In the genomic region with DNA sequence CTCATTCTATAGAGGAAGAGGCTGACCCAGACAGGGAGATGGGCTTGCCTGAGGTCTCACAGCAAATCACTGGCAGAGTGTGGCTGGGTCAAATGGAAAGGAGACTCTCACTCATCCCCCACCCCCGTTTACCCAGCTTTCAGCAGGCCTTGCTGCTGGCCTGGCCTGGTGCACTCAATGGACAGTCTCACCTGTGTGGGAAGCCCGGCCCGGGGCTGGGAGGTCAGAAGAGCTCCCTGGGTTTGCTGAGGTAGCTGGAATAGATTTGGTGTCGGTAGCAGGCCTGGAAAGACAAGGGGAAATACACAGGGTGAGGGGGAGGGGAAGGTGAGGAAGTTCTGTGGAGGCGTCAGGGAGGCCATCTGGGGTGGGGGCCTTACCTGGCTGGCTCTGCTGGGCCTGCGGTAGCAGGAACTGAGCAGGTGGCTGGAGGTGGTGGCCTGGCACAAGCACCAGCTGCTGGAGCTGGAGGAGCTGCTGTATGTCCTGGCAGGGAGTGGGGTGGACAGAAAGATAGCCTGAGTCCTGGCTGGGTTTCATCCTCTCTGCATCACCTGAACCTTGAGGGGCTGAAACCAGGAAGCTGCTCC, we compare ENCODE assay signal across 31 cellular contexts. TPM values are rescaled to one million over a fixed set of nuclear protein-coding genes. Genes with fewer than 3 reads are reported as not detected.
DNase-seq lines count a peak whose midpoint lies in the region; ATAC-seq and TF ChIP-seq lines count a peak whose summit lies in the region.
"Had no signal": no experiment of that assay in that cellular context is flagged by ENCODE, and none has a peak within 500 bp of the region (broad histone marks: within the 10 kb centered on the region; RNA-seq: fewer than 3 reads in every experiment).

No MANE protein-coding gene starts in this region.

- no peak overlapping the region for H3K27ac ChIP-seq in iPS-20b (ENCODE audit: low read length)
- H3K27ac ChIP-seq: neutrophil, psoas muscle, sigmoid colon, thoracic aorta, uterus had no signal

- no peak for DNase-seq in stimulated activated naive CD8-positive, alpha-beta T cell treated with anti-CD3 and anti-CD28 coated beads, Interleukin-15, amount 100 ng/mL, for 72 hours
- no peak for DNase-seq in stimulated activated naive CD8-positive, alpha-beta T cell treated with anti-CD3 and anti-CD28 coated beads, Interleukin-15, Interleukin-2, amounts not matched to agents 100 U/mL and 50 U/mL, for 24 hours
- DNase-seq in activated B cell treated with CpG ODN at 0.5 μM for 24 hours, result no peak
- no peak for DNase-seq in lower leg skin (ENCODE audit: low spot score in 2 of 2)
- DNase-seq in islet precursor cell, result no peak
- DNase-seq in natural killer cell, result no peak
- DNase-seq: activated CD4-positive, alpha-beta T cell treated with anti-CD3 and anti-CD28 coated beads, Interleukin-2, amount 10 ng/mL, durations not matched to agents 24 days and 14 days; activated naive CD4-positive, alpha-beta T cell treated with Interleukin-2 at 50 U/mL for 16 hours; activated T-cell treated with anti-CD3 and anti-CD28 coated beads, Interleukin-2, amount 50 U/mL, for 72 hours; DMS53; effector CD8-positive, alpha-beta T cell; foreskin fibroblast; GF-D8; head of caudate nucleus; KBM-7; left cardiac atrium; NCI-H2029 treated with DMSO at 0.1 percent for 48 hours; NCI-H446; NCI-H774; psoas muscle; sigmoid colon; stimulated activated naive CD4-positive, alpha-beta T cell treated with Interleukin-2 at 50 U/mL for 16 hours; T-helper 2 cell; uterus had no signal

- peaks cover 7% of the 10 kb centered on the region for H3K4me1 Mint-ChIP-seq in stimulated activated naive CD8-positive, alpha-beta T cell treated with anti-CD3 and anti-CD28 coated beads, Interleukin-15, amount 100 ng/mL, for 72 hours
- peaks cover 8% of the 10 kb centered on the region for H3K4me1 Mint-ChIP-seq in activated B cell treated with CpG ODN at 0.5 μM for 24 hours
- peaks cover 0 to 3% of the 10 kb centered on the region in 2 donors for H3K4me1 Mint-ChIP-seq in natural killer cell
- H3K4me1 Mint-ChIP-seq: brain had no signal

- H3K27ac Mint-ChIP-seq in stimulated activated naive CD8-positive, alpha-beta T cell treated with anti-CD3 and anti-CD28 coated beads, Interleukin-15, amount 100 ng/mL, for 72 hours, result peak overlapping the region; percentile 73 to 87
- H3K27ac Mint-ChIP-seq in activated B cell treated with CpG ODN at 0.5 μM for 24 hours, result peak overlapping the region; percentile 50
- H3K27ac Mint-ChIP-seq in natural killer cell, result no peak overlapping the region
- H3K27ac Mint-ChIP-seq: activated T-cell treated with anti-CD3 and anti-CD28 coated beads, Interleukin-2, amount 50 U/mL, for 72 hours; brain had no signal

- H3K36me3 Mint-ChIP-seq in activated B cell treated with CpG ODN at 0.5 μM for 24 hours (ENCODE audit: low read depth) (peaks cover 79% of the 10 kb centered on the region), natural killer cell (peaks cover 3% of the 10 kb centered on the region)

- H3K27me3 Mint-ChIP-seq in stimulated activated naive CD8-positive, alpha-beta T cell treated with anti-CD3 and anti-CD28 coated beads, Interleukin-15, amount 100 ng/mL, for 72 hours, result no peaks in the 10 kb centered on the region
- H3K27me3 Mint-ChIP-seq in activated B cell treated with CpG ODN at 0.5 μM for 24 hours, result no peaks in the 10 kb centered on the region
- H3K27me3 Mint-ChIP-seq in natural killer cell (ENCODE audit: low read depth in 2 of 2), result no peaks in the 10 kb centered on the region
- H3K27me3 Mint-ChIP-seq: activated CD4-positive, alpha-beta T cell treated with anti-CD3 and anti-CD28 coated beads, Interleukin-2, amount 10 ng/mL, durations not matched to agents 24 days and 14 days had no signal

- intact Hi-C loops in activated B cell treated with CpG ODN at 0.5 μM for 24 hours (cut with micrococcal nuclease) (loop anchor here (5.0 kb wide), 1 partner anchor 33 kb away; a partner anchor contains a TSS), lower leg skin (cut with DNase I; ENCODE audit: low total_unique reads) (no loop called here), natural killer cell (cut with micrococcal nuclease) (no loop called here)

- H3K4me1 ChIP-seq in iPS-20b (ENCODE audit: insufficient read depth, low read length), result peaks cover 2% of the 10 kb centered on the region
- H3K4me1 ChIP-seq: psoas muscle, uterus had no signal

- H3K9me3 Mint-ChIP-seq in stimulated activated naive CD8-positive, alpha-beta T cell treated with anti-CD3 and anti-CD28 coated beads, Interleukin-15, amount 100 ng/mL, for 72 hours, result no peaks in the 10 kb centered on the region
- H3K9me3 Mint-ChIP-seq in activated B cell treated with CpG ODN at 0.5 μM for 24 hours (no peaks in the 10 kb centered on the region), natural killer cell (no peaks in the 10 kb centered on the region)
- H3K9me3 Mint-ChIP-seq: activated CD4-positive, alpha-beta T cell treated with anti-CD3 and anti-CD28 coated beads, Interleukin-2, amount 10 ng/mL, durations not matched to agents 24 days and 14 days; activated T-cell treated with anti-CD3 and anti-CD28 coated beads, Interleukin-2, amount 50 U/mL, for 72 hours; brain had no signal

- TF ChIP-seq CTCF in activated B cell treated with CpG ODN at 0.5 μM for 24 hours (IDR thresholded peaks at IDR 0.05), result no peak
- TF ChIP-seq CTCF in lower leg skin (IDR thresholded peaks at IDR 0.05), result no peak
- no peak for TF ChIP-seq CTCF in natural killer cell (IDR thresholded peaks at IDR 0.05)

- ATAC-seq in stimulated activated naive CD8-positive, alpha-beta T cell treated with anti-CD3 and anti-CD28 coated beads, Interleukin-15, amount 100 ng/mL, for 72 hours, result no peak
- ATAC-seq in stimulated activated naive CD8-positive, alpha-beta T cell treated with anti-CD3 and anti-CD28 coated beads, Interleukin-15, Interleukin-2, amounts not matched to agents 100 U/mL and 50 U/mL, for 24 hours, result no peak
- no peak for ATAC-seq in activated B cell treated with CpG ODN at 0.5 μM for 24 hours (ENCODE audit: low read depth)
- no peak for ATAC-seq in GM21619 (IDR thresholded peaks at IDR 0.05; ENCODE audit: unreplicated experiment)
- ATAC-seq in natural killer cell, result no peak
- ATAC-seq: activated T-cell treated with anti-CD3 and anti-CD28 coated beads, Interleukin-2, amount 50 U/mL, for 72 hours; left cardiac atrium; psoas muscle; SK-N-SH treated with all-trans-retinoic acid at 6 μM for 48 hours had no signal

- POLR2A ChIA-PET in activated B cell treated with CpG ODN at 0.5 μM for 24 hours (lab: Charles Lee), result interaction anchor here (0.6 to 3.1 kb wide), 6 partner anchors 9 to 33 kb away, joined by 3 to 16 read pairs (median 4); no protein-coding TSS in a partner anchor

- CTCF ChIA-PET in activated B cell treated with CpG ODN at 0.5 μM for 24 hours (lab: Charles Lee), result interaction anchor here (1.0 kb wide), 1 partner anchor 9 kb away, joined by 3 read pairs; no protein-coding TSS in a partner anchor

- H3K4me3 ChIP-seq in iPS-20b (ENCODE audit: low read length) (no peak overlapping the region), lower leg skin (ENCODE audit: low read depth, poor library complexity, severe bottlenecking) (no peak overlapping the region)
- H3K4me3 ChIP-seq: psoas muscle, sigmoid colon, thoracic aorta, uterus had no signal

- H3K27me3 ChIP-seq in iPS-20b (ENCODE audit: insufficient read depth, low read length), result peaks cover 4% of the 10 kb centered on the region; the same call in 1 of the 2 replicates
- H3K27me3 ChIP-seq: neutrophil, sigmoid colon, uterus had no signal

- 0 out of 2 replicates have a peak overlapping the region, but pooled peaks have one; percentile 37 for H3K9ac ChIP-seq in iPS-20b (ENCODE audit: low read depth, low read length)

- 71 to 79% methylated on average over 4 to 6 of the region's 6 CpGs for WGBS in lower leg skin, 2 donors

- no peak for TF ChIP-seq POLR2A in lower leg skin (IDR thresholded peaks at IDR 0.05)

- no peaks in the 10 kb centered on the region for H3K9me3 ChIP-seq in iPS-20b (ENCODE audit: insufficient read depth, low read depth, low read length)
- H3K9me3 ChIP-seq: neutrophil, psoas muscle, sigmoid colon, thoracic aorta, uterus had no signal

- H3K36me3 ChIP-seq in iPS-20b (ENCODE audit: insufficient read depth, low read depth, low read length), result no peaks in the 10 kb centered on the region
- H3K36me3 ChIP-seq: neutrophil, sigmoid colon, thoracic aorta, uterus had no signal

- H3K4me3 Mint-ChIP-seq in stimulated activated naive CD8-positive, alpha-beta T cell treated with anti-CD3 and anti-CD28 coated beads, Interleukin-15, amount 100 ng/mL, for 72 hours, result no peak overlapping the region
- H3K4me3 Mint-ChIP-seq in activated B cell treated with CpG ODN at 0.5 μM for 24 hours, result no peak overlapping the region
- H3K4me3 Mint-ChIP-seq in natural killer cell, result no peak overlapping the region
- H3K4me3 Mint-ChIP-seq: activated CD4-positive, alpha-beta T cell treated with anti-CD3 and anti-CD28 coated beads, Interleukin-2, amount 10 ng/mL, durations not matched to agents 24 days and 14 days; activated T-cell treated with anti-CD3 and anti-CD28 coated beads, Interleukin-2, amount 50 U/mL, for 72 hours; brain had no signal

RNA-seq across cellular contexts. Expression of a gene that starts 23.5 kb away (rescaled TPM):
- total RNA-seq in activated B cell treated with CpG ODN at 0.5 μM for 24 hours (27.7 and 29.6 TPM in 2 replicates), lower leg skin (10 to 100 TPM; 28.4 to 52.1 (median 30.8) TPM), natural killer cell (10 to 100 TPM; 21.6 to 23.7 (median 23.1) TPM)

RNA-seq across cellular contexts. Expression of a gene that starts 29.4 kb away (rescaled TPM):
- 0.09 and 0.15 TPM in 2 replicates for total RNA-seq in activated B cell treated with CpG ODN at 0.5 μM for 24 hours
- 1 to 10 TPM in 1 of 4 donors, under 1 TPM in 3; 0.11 to 1.4 (median 0.82) TPM for total RNA-seq in lower leg skin
- total RNA-seq in natural killer cell, result 1 to 10 TPM in 1 of 3 donors, under 1 TPM in 1, not detected in 1; 0.31 to 2.1 TPM
- total RNA-seq: HT1080 had no signal

RNA-seq across cellular contexts. Expression of a gene that starts 32.8 kb away (rescaled TPM):
- total RNA-seq in activated B cell treated with CpG ODN at 0.5 μM for 24 hours (508 and 577 TPM in 2 replicates), lower leg skin (1 to 10 TPM in 2 of 4 donors, under 1 TPM in 2; 0.67 to 3.8 (median 1.0) TPM), natural killer cell (10 to 100 TPM; 27.3 to 40.8 (median 29.3) TPM)

Comparison
In these comparisons a context has a peak if more than half of its experiments do, and no peak if none do; other contexts are left out.
1. H3K27ac Mint-ChIP-seq: peak in stimulated activated naive CD8-positive, alpha-beta T cell treated with anti-CD3 and anti-CD28 coated beads, Interleukin-15, amount 100 ng/mL, for 72 hours (2 of 2) and activated B cell treated with CpG ODN at 0.5 μM for 24 hours (single experiment); none in natural killer cell (0 of 2).
2. RNA of a gene that starts 32.8 kb away (total RNA-seq): 508 to 577 TPM in activated B cell treated with CpG ODN at 0.5 μM for 24 hours; 27.3 to 40.8 TPM in natural killer cell and 0.67 to 3.8 TPM in lower leg skin; every median in the first group is over 10 times any median in the second.